Comparison of ENCODE assay signal across 8 cellular contexts in genomic region chr11:75561426-75562047, GRCh38. TPM values are rescaled to one million over a fixed set of nuclear protein-coding genes. Genes with fewer than 3 reads are reported as not detected.
DNase-seq lines count a peak whose midpoint lies in the region; ATAC-seq, FAIRE-seq and TF ChIP-seq lines count a peak whose summit lies in the region.

No MANE protein-coding gene starts in this region.

- ATAC-seq in activated naive CD4-positive, alpha-beta T cell treated with anti-CD3 and anti-CD28 coated beads, Interleukin-2, amount 50 U/mL, for 72 hours, result peak; percentile 18 to 35
- ATAC-seq in HG03469 (IDR thresholded peaks at IDR 0.05; ENCODE audit: unreplicated experiment), result no peak

- FAIRE-seq in kidney (lab: Jason Lieb, UNC), result no peak

- peak overlapping the region; percentile 64 to 99 for H3K4me3 ChIP-seq in kidney (ENCODE audit: low read length in 2 of 2)
- H3K4me3 ChIP-seq in tibial artery, result peak overlapping the region; percentile 95 to 98

- peak overlapping the region; percentile 94 for H3K4me3 Mint-ChIP-seq in activated CD4-positive, alpha-beta T cell treated with anti-CD3 and anti-CD28 coated beads, Interleukin-2, amount 10 ng/mL, durations not matched to agents 7 days and 5 days

- H3K9ac ChIP-seq in kidney (ENCODE audit: low read length in 2 of 2), result peak overlapping the region; percentile 77 to 99

- intact Hi-C loops in kidney (cut with DNase I) (no loop called here), tibial artery (cut with DNase I; ENCODE audit: low total_unique reads) (no loop called here)

- TF ChIP-seq CTCF in kidney (IDR thresholded peaks at IDR 0.05; ENCODE audit: borderline replicate concordance, extremely low read depth, insufficient read depth), result no peak
- no peak for TF ChIP-seq CTCF in tibial artery (IDR thresholded peaks at IDR 0.05)

- H3K4me1 ChIP-seq in kidney (ENCODE audit: control insufficient read depth in 1 of 2, insufficient read depth in 1 of 2, low read depth in 1 of 2, low read length in 2 of 2) (peaks cover 41 to 47% of the 10 kb centered on the region in 2 donors), tibial artery (peaks cover 0 to 86% (median 78%) of the 10 kb centered on the region in 4 donors)

- CTCF ChIA-PET in activated CD4-positive, alpha-beta T cell treated with anti-CD3 and anti-CD28 coated beads, Interleukin-2, amount 10 ng/mL, durations not matched to agents 7 days and 5 days (lab: Charles Lee), result interaction anchor here (0.9 to 3.9 kb wide), 7 partner anchors 9 to 27 kb away, joined by 3 to 14 read pairs (median 6); no protein-coding TSS in a partner anchor

- no peak for DNase-seq in activated CD4-positive, alpha-beta T cell treated with anti-CD3 and anti-CD28 coated beads, Interleukin-2, amount 10 ng/mL, durations not matched to agents 7 days and 5 days
- DNase-seq in activated CD4-positive, alpha-beta T cell treated with anti-CD3 and anti-CD28 coated beads, Interleukin-2, amount 50 U/mL, for 4 hours, result no peak
- no peak for DNase-seq in activated naive CD4-positive, alpha-beta T cell treated with anti-CD3 and anti-CD28 coated beads, Interleukin-2, amount 50 U/mL, for 72 hours (ENCODE audit: low spot score in 2 of 2)
- DNase-seq in kidney, result no peak
- DNase-seq in tibial artery, result no peak
- DNase-seq in NCI-H69 (lab: John Stamatoyannopoulos, UW), result no peak
- no peak for DNase-seq in activated effector memory CD4-positive, alpha-beta T cell treated with Interleukin-2 at 50 U/mL for 16 hours

- peak overlapping the region; percentile 96 for H3K27ac Mint-ChIP-seq in activated CD4-positive, alpha-beta T cell treated with anti-CD3 and anti-CD28 coated beads, Interleukin-2, amount 10 ng/mL, durations not matched to agents 7 days and 5 days
- H3K27ac Mint-ChIP-seq in activated naive CD4-positive, alpha-beta T cell treated with anti-CD3 and anti-CD28 coated beads, Interleukin-2, amount 50 U/mL, for 72 hours, result peak overlapping the region; percentile 93 to 95

- no peaks in the 10 kb centered on the region for H3K27me3 ChIP-seq in tibial artery

- POLR2A ChIA-PET in activated CD4-positive, alpha-beta T cell treated with anti-CD3 and anti-CD28 coated beads, Interleukin-2, amount 10 ng/mL, durations not matched to agents 7 days and 5 days (lab: Charles Lee), result no interaction called here

- H3K9me3 Mint-ChIP-seq in activated CD4-positive, alpha-beta T cell treated with anti-CD3 and anti-CD28 coated beads, Interleukin-2, amount 10 ng/mL, durations not matched to agents 7 days and 5 days, result no peaks in the 10 kb centered on the region
- H3K9me3 Mint-ChIP-seq in activated naive CD4-positive, alpha-beta T cell treated with anti-CD3 and anti-CD28 coated beads, Interleukin-2, amount 50 U/mL, for 72 hours, result no peaks in the 10 kb centered on the region

- H3K9me3 ChIP-seq in kidney (ENCODE audit: control insufficient read depth in 1 of 2, low read length in 2 of 2), result no peaks in the 10 kb centered on the region
- no peaks in the 10 kb centered on the region for H3K9me3 ChIP-seq in tibial artery

- H3K27me3 Mint-ChIP-seq in activated CD4-positive, alpha-beta T cell treated with anti-CD3 and anti-CD28 coated beads, Interleukin-2, amount 10 ng/mL, durations not matched to agents 7 days and 5 days, result no peaks in the 10 kb centered on the region

- H3K36me3 ChIP-seq in kidney (ENCODE audit: control insufficient read depth in 1 of 2, insufficient read depth in 2 of 2, low read length in 2 of 2) (peaks cover 0 to 5% of the 10 kb centered on the region in 2 donors), tibial artery (peaks cover 1 to 7% (median 5%) of the 10 kb centered on the region in 3 donors)

- H3K27ac ChIP-seq in kidney (ENCODE audit: low read depth in 2 of 2, low read length in 2 of 2) (peak overlapping the region; percentile 100), tibial artery (peak overlapping the region; percentile 99 to 100)

- H3K36me3 Mint-ChIP-seq in activated CD4-positive, alpha-beta T cell treated with anti-CD3 and anti-CD28 coated beads, Interleukin-2, amount 10 ng/mL, durations not matched to agents 7 days and 5 days (ENCODE audit: low read depth), result no peaks in the 10 kb centered on the region
- H3K36me3 Mint-ChIP-seq in activated naive CD4-positive, alpha-beta T cell treated with anti-CD3 and anti-CD28 coated beads, Interleukin-2, amount 50 U/mL, for 72 hours, result peaks cover 0 to 8% of the 10 kb centered on the region in 2 donors

- peaks cover 47% of the 10 kb centered on the region for H3K4me1 Mint-ChIP-seq in activated CD4-positive, alpha-beta T cell treated with anti-CD3 and anti-CD28 coated beads, Interleukin-2, amount 10 ng/mL, durations not matched to agents 7 days and 5 days

RNA-seq across cellular contexts. Expression of gene SERPINH1, which starts 0.5 kb away (rescaled TPM):
- 10 to 100 TPM; 11.3 to 11.9 TPM for total RNA-seq in activated CD4-positive, alpha-beta T cell treated with anti-CD3 and anti-CD28 coated beads, Interleukin-2, amount 10 ng/mL, durations not matched to agents 7 days and 5 days
- 10 to 100 TPM in 1 of 2 donors, 1 to 10 TPM in 1; 8.2 to 24.5 TPM for total RNA-seq in activated naive CD4-positive, alpha-beta T cell treated with anti-CD3 and anti-CD28 coated beads, Interleukin-2, amount 50 U/mL, for 72 hours
- total RNA-seq in kidney, result 104 TPM
- 81.1 TPM for polyA plus RNA-seq in kidney (ENCODE audit: insufficient read depth, low read depth, low replicate concordance)

RNA-seq across cellular contexts. Expression of gene GDPD5, which starts 35.8 kb away (rescaled TPM):
- 10 to 100 TPM; 55.8 to 62.3 TPM for total RNA-seq in activated CD4-positive, alpha-beta T cell treated with anti-CD3 and anti-CD28 coated beads, Interleukin-2, amount 10 ng/mL, durations not matched to agents 7 days and 5 days
- total RNA-seq in activated naive CD4-positive, alpha-beta T cell treated with anti-CD3 and anti-CD28 coated beads, Interleukin-2, amount 50 U/mL, for 72 hours, result 10 to 100 TPM; 13.4 to 22.7 TPM
- total RNA-seq in kidney, result 11.4 TPM
- polyA plus RNA-seq in kidney (ENCODE audit: insufficient read depth, low read depth, low replicate concordance), result 3.9 TPM
